1 cellular context compared by ENCODE assay signal in genomic region chr10:3421537-3422257, GRCh38.
TF ChIP-seq lines count a peak whose summit lies in the region.

No MANE protein-coding gene starts in this region.

TF ChIP-seq in SK-N-SH, 30 proteins besides CTCF, POLR2A, EP300 and RAD21 (continued from another document):
- TF ChIP-seq, protein P1, sequence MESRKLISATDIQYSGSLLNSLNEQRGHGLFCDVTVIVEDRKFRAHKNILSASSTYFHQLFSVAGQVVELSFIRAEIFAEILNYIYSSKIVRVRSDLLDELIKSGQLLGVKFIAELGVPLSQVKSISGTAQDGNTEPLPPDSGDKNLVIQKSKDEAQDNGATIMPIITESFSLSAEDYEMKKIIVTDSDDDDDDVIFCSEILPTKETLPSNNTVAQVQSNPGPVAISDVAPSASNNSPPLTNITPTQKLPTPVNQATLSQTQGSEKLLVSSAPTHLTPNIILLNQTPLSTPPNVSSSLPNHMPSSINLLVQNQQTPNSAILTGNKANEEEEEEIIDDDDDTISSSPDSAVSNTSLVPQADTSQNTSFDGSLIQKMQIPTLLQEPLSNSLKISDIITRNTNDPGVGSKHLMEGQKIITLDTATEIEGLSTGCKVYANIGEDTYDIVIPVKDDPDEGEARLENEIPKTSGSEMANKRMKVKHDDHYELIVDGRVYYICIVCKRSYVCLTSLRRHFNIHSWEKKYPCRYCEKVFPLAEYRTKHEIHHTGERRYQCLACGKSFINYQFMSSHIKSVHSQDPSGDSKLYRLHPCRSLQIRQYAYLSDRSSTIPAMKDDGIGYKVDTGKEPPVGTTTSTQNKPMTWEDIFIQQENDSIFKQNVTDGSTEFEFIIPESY (IDR thresholded peaks at IDR 0.05; ENCODE audit: borderline replicate concordance, low read depth): no peak
- TF ChIP-seq TEAD4 (IDR thresholded peaks at IDR 0.05; ENCODE audit: borderline replicate concordance, insufficient read depth): no peak
- no peak for TF ChIP-seq JUND (IDR thresholded peaks at IDR 0.05)
- no peak for TF ChIP-seq EZH2phosphoT487 (IDR thresholded peaks at IDR 0.05; ENCODE audit: borderline replicate concordance, low read depth)
- no peak for TF ChIP-seq RXRA (IDR thresholded peaks at IDR 0.05; ENCODE audit: borderline replicate concordance, low read depth)
- TF ChIP-seq YY1 (IDR thresholded peaks at IDR 0.05; ENCODE audit: low read depth): no peak
TF ChIP-seq in SK-N-SH: peak in this region for 0.
